Comparison of ENCODE assay signal across 8 cellular contexts in the genomic region with DNA sequence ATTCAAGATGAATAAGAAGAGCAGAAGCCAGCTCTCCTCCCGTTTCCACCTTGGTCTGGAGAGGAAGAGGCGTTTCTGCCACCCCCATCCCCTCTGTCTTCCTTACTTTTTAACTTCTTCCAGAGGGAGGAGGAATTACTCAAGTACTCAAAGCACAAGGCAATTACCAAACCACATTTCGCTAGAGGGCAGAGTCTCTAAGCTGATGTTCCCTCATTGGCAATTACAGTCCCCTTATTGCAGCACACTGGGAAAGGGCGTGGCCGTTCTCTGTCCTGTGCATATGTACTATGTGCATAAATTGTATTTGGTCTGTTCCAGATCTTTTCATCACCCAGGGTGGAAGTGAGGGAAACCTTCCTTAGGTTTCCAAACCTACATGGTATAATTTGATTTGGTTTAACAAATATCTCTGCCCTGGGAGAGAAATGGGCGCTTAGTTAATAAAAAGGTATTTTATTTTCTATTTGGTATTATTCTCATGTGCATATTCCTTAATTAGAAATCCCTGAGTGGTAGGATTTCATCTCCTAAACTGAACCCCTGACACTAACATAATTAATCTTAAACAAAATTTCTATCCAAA. TPM values are rescaled to one million over a fixed set of nuclear protein-coding genes. Genes with fewer than 3 reads are reported as not detected.
A peak's percentile ranks its signal among the peaks of the same experiment; 100 is the strongest.
DNase-seq lines count a peak whose midpoint lies in the region; ATAC-seq, FAIRE-seq and TF ChIP-seq lines count a peak whose summit lies in the region.

No MANE protein-coding gene starts in this region.

- ATAC-seq in GM19023 (IDR thresholded peaks at IDR 0.05; ENCODE audit: unreplicated experiment) (no peak), HG03039 (IDR thresholded peaks at IDR 0.05; ENCODE audit: unreplicated experiment) (no peak), GM18505 (IDR thresholded peaks at IDR 0.05; ENCODE audit: unreplicated experiment) (no peak)

- H3K27ac Mint-ChIP-seq in CD14-positive monocyte: no peak overlapping the region

- TF ChIP-seq CTCF in GM12864 (IDR thresholded peaks at IDR 0.05; ENCODE audit: low read depth, low read length, missing control alignments) (peak; percentile 23), CD14-positive monocyte (IDR thresholded peaks at IDR 0.05) (no peak)

- H3K4me1 Mint-ChIP-seq in CD14-positive monocyte: peaks cover 5% of the 10 kb centered on the region

- no peak overlapping the region for H3K4me3 Mint-ChIP-seq in CD14-positive monocyte

- H3K36me3 Mint-ChIP-seq in CD14-positive monocyte: no peaks in the 10 kb centered on the region

- no peak for TF ChIP-seq POLR2A in GM18505 (IDR thresholded peaks at IDR 0.05; ENCODE audit: borderline replicate concordance, extremely low read depth, insufficient read depth, insufficient read length)

- peaks cover 2 to 9% (median 9%) of the 10 kb centered on the region in 3 donors for H3K27me3 Mint-ChIP-seq in CD14-positive monocyte (ENCODE audit: low read depth in 3 of 3)

- FAIRE-seq in islet of Langerhans (lab: Jason Lieb, UNC): peak; percentile 91

- intact Hi-C loops in CD14-positive monocyte (cut with micrococcal nuclease): loop anchor here in 1 of 2 donors (10.0 kb wide), 1 partner anchor 59 kb away; no protein-coding TSS in a partner anchor

- H3K9me3 Mint-ChIP-seq in CD14-positive monocyte: no peaks in the 10 kb centered on the region

- H3K4me3 ChIP-seq in GM12864 (ENCODE audit: low read depth, low read length): no peak overlapping the region

- DNase-seq in GM12864 (ENCODE audit: low read depth) (no peak), NCI-H146 treated with DMSO at 0.1 percent for 48 hours (lab: John Stamatoyannopoulos, UW; ENCODE audit: unreplicated experiment) (peak; percentile 32), amniotic epithelial cell (ENCODE audit: low read depth) (peak; percentile 32), CD14-positive monocyte (ENCODE audit: low spot score) (no peak)

RNA-seq across cellular contexts. Expression of a gene that starts 29.8 kb away (rescaled TPM):
- polyA plus RNA-seq in CD14-positive monocyte: not detected

Comparison
In these comparisons a context has a peak if more than half of its experiments do, and no peak if none do; other contexts are left out.
1. DNase-seq: peak in NCI-H146 treated with DMSO at 0.1 percent for 48 hours (single experiment) and amniotic epithelial cell (single experiment); none in GM12864 (single experiment) and CD14-positive monocyte (single experiment).